Comparison of ENCODE assay signal across 9 cellular contexts in the genomic region with DNA sequence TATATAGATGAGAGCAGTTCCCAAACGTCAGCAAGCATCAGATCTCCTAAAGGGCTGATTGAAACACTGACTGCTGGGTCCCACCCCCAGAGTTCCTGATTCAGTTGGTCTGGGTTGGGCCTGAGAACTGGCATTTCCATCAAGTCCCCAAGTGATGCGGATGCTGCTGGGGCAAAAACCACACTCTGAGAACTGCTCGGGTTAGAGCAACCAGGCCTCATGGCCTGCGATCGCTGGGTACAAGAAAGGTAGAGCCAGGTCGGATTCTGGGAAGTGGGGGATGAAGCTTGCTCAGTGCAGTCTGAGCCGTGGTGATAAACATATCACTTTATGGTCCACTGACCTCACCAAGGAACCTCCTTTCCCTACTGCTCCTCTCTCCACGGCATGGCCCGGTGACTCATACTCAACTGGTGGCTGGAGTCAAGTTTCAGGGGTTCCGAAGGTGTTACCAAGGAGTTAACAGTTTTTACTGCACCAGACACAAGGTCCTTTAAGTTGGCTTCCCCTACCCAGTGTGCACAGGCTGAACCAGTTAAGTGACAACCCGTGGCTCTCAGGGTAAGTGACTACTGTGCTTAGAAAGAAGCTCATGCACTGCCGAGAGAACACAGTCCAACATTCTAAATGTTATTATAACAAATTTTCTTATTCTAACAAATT.
DNase-seq lines count a peak whose midpoint lies in the region; ATAC-seq, FAIRE-seq and TF ChIP-seq lines count a peak whose summit lies in the region.
"Had no signal": no experiment of that assay in that cellular context is flagged by ENCODE, and none has a peak within 500 bp of the region (broad histone marks: within the 10 kb centered on the region; RNA-seq: fewer than 3 reads in every experiment).

No MANE protein-coding gene starts in this region.

- H3K4me3 ChIP-seq in bronchial epithelial cell (ENCODE audit: low read depth, low read length): no peak overlapping the region

- peak; percentile 76 for DNase-seq in NCI-H2107 treated with DMSO at 0.1 percent for 48 hours (lab: John Stamatoyannopoulos, UW; ENCODE audit: unreplicated experiment)
- peak; percentile 68 for DNase-seq in bronchial epithelial cell (ENCODE audit: low read depth)
- DNase-seq in omental fat pad (ENCODE audit: low spot score): no peak
- no peak for DNase-seq in central memory CD4-positive, alpha-beta T cell
- DNase-seq in hippocampal formation (lab: John Stamatoyannopoulos, UW): no peak
- DNase-seq: left cardiac atrium had no signal

- H3K36me3 ChIP-seq in bronchial epithelial cell (ENCODE audit: control insufficient read depth, insufficient read depth, low read length): no peaks in the 10 kb centered on the region

- peak; percentile 72 for ATAC-seq in GM19351 (IDR thresholded peaks at IDR 0.05; ENCODE audit: unreplicated experiment)
- peak; percentile 51 for ATAC-seq in omental fat pad (ENCODE audit: low FRiP score)
- ATAC-seq in GM21390 (IDR thresholded peaks at IDR 0.05; ENCODE audit: unreplicated experiment): no peak
- no peak for ATAC-seq in GM18498 (IDR thresholded peaks at IDR 0.05; ENCODE audit: unreplicated experiment)

- TF ChIP-seq CTCF in bronchial epithelial cell (IDR thresholded peaks at IDR 0.05; ENCODE audit: insufficient read depth, low read length, severe bottlenecking) (no peak), omental fat pad (IDR thresholded peaks at IDR 0.05) (no peak)

- FAIRE-seq in bronchial epithelial cell (lab: Jason Lieb, UNC): no peak

- H3K27me3 ChIP-seq in bronchial epithelial cell (ENCODE audit: control insufficient read depth, insufficient read depth, low read length): no peaks in the 10 kb centered on the region

Comparison
In these comparisons a context has a peak if more than half of its experiments do, and no peak if none do; other contexts are left out.
1. ATAC-seq: peak in GM19351 (single experiment) and omental fat pad (single experiment); none in GM21390 (single experiment) and GM18498 (single experiment).
2. DNase-seq: peak in NCI-H2107 treated with DMSO at 0.1 percent for 48 hours (single experiment) and bronchial epithelial cell (single experiment); none in omental fat pad (single experiment), central memory CD4-positive, alpha-beta T cell (single experiment) and hippocampal formation (0 of 2).